21 cellular contexts compared by ENCODE assay signal in the genomic region with DNA sequence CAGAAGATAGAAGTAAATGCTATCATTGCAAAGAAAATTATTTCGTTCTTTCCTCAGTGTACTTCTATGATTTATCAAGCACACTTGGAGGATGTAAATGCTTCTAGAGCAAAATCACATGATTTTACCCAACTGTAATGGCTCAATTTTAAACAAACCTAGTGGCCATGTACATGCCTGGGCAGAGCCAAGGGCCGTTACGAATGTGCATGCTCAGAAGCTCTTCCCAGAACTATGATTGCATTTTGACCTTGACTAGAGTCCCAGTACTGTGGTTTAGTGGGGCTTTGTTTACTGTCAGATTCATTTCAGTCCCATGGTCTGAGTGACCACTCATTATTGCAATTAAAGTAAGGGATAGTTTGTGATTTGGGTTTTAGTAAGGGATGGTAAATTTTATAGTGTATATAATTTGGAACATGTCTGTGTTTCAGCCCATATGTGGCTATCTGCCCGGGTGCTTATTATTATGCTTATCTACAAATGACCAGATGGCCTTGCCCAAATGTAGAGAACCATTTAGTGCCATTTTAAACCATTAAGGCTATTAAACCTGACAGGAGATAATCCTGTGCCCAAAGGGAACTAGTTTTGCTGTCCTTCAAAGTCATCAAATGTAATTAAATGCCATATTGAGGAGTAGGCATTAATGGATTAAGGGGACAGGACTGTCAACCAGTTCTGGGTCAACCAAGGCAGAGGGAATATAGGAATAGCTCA.
"Had no signal": no experiment of that assay in that cellular context is flagged by ENCODE, and none has a peak within 500 bp of the region (broad histone marks: within the 10 kb centered on the region; RNA-seq: fewer than 3 reads in every experiment).

No MANE protein-coding gene starts in this region.

- H3K4me3 ChIP-seq: ascending aorta, esophagus muscularis mucosa, hepatocyte, left lung, spleen, testis, upper lobe of left lung had no signal

- H3K36me3 ChIP-seq: ascending aorta, esophagus muscularis mucosa, left lung, spleen, upper lobe of left lung had no signal

- H3K4me1 ChIP-seq: ascending aorta, esophagus muscularis mucosa, left lung, spleen, testis, upper lobe of left lung had no signal

- H3K36me3 Mint-ChIP-seq: activated naive CD4-positive, alpha-beta T cell treated with anti-CD3 and anti-CD28 coated beads, Interleukin-2, amount 50 U/mL, for 24 hours; stimulated activated memory B cell treated with anti-CD40 and anti-IgM and Interleukin-4, amounts not matched to agents 10 μg/mL and 1 μg/mL and 100 μg/mL, for 72 hours had no signal

- H3K9me3 ChIP-seq: ascending aorta, esophagus muscularis mucosa, left lung, spleen, testis, upper lobe of left lung had no signal

- H3K27ac Mint-ChIP-seq: activated CD4-positive, alpha-beta T cell treated with anti-CD3 and anti-CD28 coated beads, Interleukin-2, amount 10 ng/mL, durations not matched to agents 7 days and 5 days; activated naive CD4-positive, alpha-beta T cell treated with anti-CD3 and anti-CD28 coated beads, Interleukin-2, amount 50 U/mL, for 24 hours; nephron progenitor cell; stimulated activated memory B cell treated with anti-CD40 and anti-IgM and Interleukin-4, amounts not matched to agents 10 μg/mL and 1 μg/mL and 100 μg/mL, for 72 hours had no signal

- H3K4me3 Mint-ChIP-seq: activated CD4-positive, alpha-beta T cell treated with anti-CD3 and anti-CD28 coated beads, Interleukin-2, amount 10 ng/mL, durations not matched to agents 7 days and 5 days; activated naive CD4-positive, alpha-beta T cell treated with anti-CD3 and anti-CD28 coated beads, Interleukin-2, amount 50 U/mL, for 24 hours; nephron progenitor cell; stimulated activated memory B cell treated with anti-CD40 and anti-IgM and Interleukin-4, amounts not matched to agents 10 μg/mL and 1 μg/mL and 100 μg/mL, for 72 hours had no signal

- H3K4me1 Mint-ChIP-seq: activated naive CD4-positive, alpha-beta T cell treated with anti-CD3 and anti-CD28 coated beads, Interleukin-2, amount 50 U/mL, for 24 hours; stimulated activated memory B cell treated with anti-CD40 and anti-IgM and Interleukin-4, amounts not matched to agents 10 μg/mL and 1 μg/mL and 100 μg/mL, for 72 hours had no signal

- DNase-seq: activated CD4-positive, alpha-beta T cell treated with anti-CD3 and anti-CD28 coated beads, Interleukin-2, amount 10 ng/mL, durations not matched to agents 7 days and 5 days; activated CD8-positive, alpha-beta memory T cell treated with anti-CD3 and anti-CD28 coated beads for 24 hours; activated CD8-positive, alpha-beta memory T cell treated with anti-CD3 and anti-CD28 coated beads, Interleukin-2, amount 50 U/mL, for 48 hours; activated effector memory CD4-positive, alpha-beta T cell treated with anti-CD3 and anti-CD28 coated beads, Interleukin-2, amount 50 U/mL, for 16 hours; activated T-cell treated with anti-CD3 and anti-CD28 coated beads, Interleukin-2, amount 50 U/mL, for 48 hours; effector CD4-positive, alpha-beta T cell; islet precursor cell; left lung; midbrain; nephron progenitor cell; nucleus accumbens; spleen; stimulated activated CD4-positive, alpha-beta T cell treated with anti-CD3 and anti-CD28 coated beads, Interleukin-4, amount 100 ng/mL, for 4 hours; T1000; testis; upper lobe of left lung had no signal

- H3K9me3 Mint-ChIP-seq: activated CD4-positive, alpha-beta T cell treated with anti-CD3 and anti-CD28 coated beads, Interleukin-2, amount 10 ng/mL, durations not matched to agents 7 days and 5 days; activated naive CD4-positive, alpha-beta T cell treated with anti-CD3 and anti-CD28 coated beads, Interleukin-2, amount 50 U/mL, for 24 hours; nephron progenitor cell had no signal

- H3K27ac ChIP-seq: ascending aorta, esophagus muscularis mucosa, hepatocyte, left lung, spleen, testis, upper lobe of left lung had no signal

- H3K27me3 ChIP-seq: ascending aorta, esophagus muscularis mucosa, left lung, testis, upper lobe of left lung had no signal

- H3K27me3 Mint-ChIP-seq: stimulated activated memory B cell treated with anti-CD40 and anti-IgM and Interleukin-4, amounts not matched to agents 10 μg/mL and 1 μg/mL and 100 μg/mL, for 72 hours had no signal
